13 cellular contexts compared by ENCODE assay signal in the genomic region with DNA sequence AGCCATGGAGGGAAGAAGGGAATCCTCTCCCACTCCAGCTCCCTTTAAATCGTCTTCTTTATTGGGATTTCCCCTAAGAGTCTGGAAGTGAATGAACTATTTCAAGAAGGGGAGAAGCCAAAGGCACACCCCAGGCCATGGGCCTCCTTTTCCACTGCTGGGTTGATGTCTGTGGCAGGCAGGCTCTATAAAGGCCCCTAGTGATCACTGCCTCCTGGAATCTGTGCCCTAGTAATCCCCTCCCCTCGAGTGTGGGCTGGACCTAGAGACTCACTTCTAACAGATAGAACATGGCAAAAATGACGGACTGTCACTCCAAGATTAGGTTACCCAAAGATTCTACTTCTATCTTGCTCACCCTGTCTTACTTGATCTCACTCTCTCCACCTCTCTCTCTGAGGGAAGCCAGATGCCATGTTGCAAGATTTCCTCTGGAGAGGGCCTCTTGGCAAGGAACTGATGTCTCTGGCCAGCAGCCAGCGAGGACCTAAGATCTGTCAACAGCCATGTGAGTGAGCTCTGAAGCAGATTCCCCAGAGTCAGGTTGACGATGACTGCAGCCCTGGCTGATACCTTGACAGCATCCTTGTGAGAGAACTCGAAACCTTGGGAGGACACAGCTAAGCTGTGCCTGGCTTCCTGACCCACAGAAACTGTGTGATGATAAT.
A peak's percentile ranks its signal among the peaks of the same experiment; 100 is the strongest.
DNase-seq lines count a peak whose midpoint lies in the region; ATAC-seq, FAIRE-seq and TF ChIP-seq lines count a peak whose summit lies in the region.
"Had no signal": no experiment of that assay in that cellular context is flagged by ENCODE, and none has a peak within 500 bp of the region (broad histone marks: within the 10 kb centered on the region; RNA-seq: fewer than 3 reads in every experiment).

No MANE protein-coding gene starts in this region.

- peaks cover 10% of the 10 kb centered on the region for H3K4me1 ChIP-seq in A673 (ENCODE audit: insufficient read depth, low read length, poor library complexity, severe bottlenecking)
- H3K4me1 ChIP-seq: spleen had no signal

- peaks cover 4% of the 10 kb centered on the region for H3K9me3 Mint-ChIP-seq in mesothelial cell of epicardium
- no peaks in the 10 kb centered on the region for H3K9me3 Mint-ChIP-seq in activated CD4-positive, alpha-beta T cell treated with anti-CD3 and anti-CD28 coated beads for 36 hours (ENCODE audit: low read depth)
- H3K9me3 Mint-ChIP-seq in Calu3 (ENCODE audit: low read depth, unreplicated experiment): no peaks in the 10 kb centered on the region

- POLR2A ChIA-PET in A673 (lab: Charles Lee; ENCODE audit: low non-redundant PET): no interaction called here
- POLR2A ChIA-PET in activated CD4-positive, alpha-beta T cell treated with anti-CD3 and anti-CD28 coated beads for 36 hours (lab: Charles Lee): no interaction called here

- no peaks in the 10 kb centered on the region for H3K27me3 ChIP-seq in A673 (replicated peaks; ENCODE audit: insufficient read depth, low read depth, low read length, poor library complexity)
- H3K27me3 ChIP-seq: spleen had no signal

- no peak overlapping the region for H3K4me3 ChIP-seq in A673 (ENCODE audit: low read depth, low read length, poor library complexity, severe bottlenecking)
- H3K4me3 ChIP-seq: spleen had no signal

- peak; percentile 85 for DNase-seq in A673 (ENCODE audit: low spot score)
- DNase-seq in NCI-H1105 treated with DMSO at 0.1 percent for 48 hours (lab: John Stamatoyannopoulos, UW): peak; percentile 73
- DNase-seq in dermis blood vessel endothelial cell: peak; percentile 20
- peak; percentile 41 to 70 for DNase-seq in mesothelial cell of epicardium (ENCODE audit: low spot score in 2 of 2, unreplicated experiment in 2 of 2)
- DNase-seq in HTR-8/SVneo (ENCODE audit: insufficient read length, low spot score): no peak
- DNase-seq in activated CD4-positive, alpha-beta T cell treated with anti-CD3 and anti-CD28 coated beads for 36 hours: no peak
- DNase-seq in Calu3: no peak
- DNase-seq: activated CD4-positive, alpha-beta T cell treated with anti-CD3 and anti-CD28 coated beads, Interleukin-2, amount 50 U/mL, for 48 hours; NCI-H1436; SHP77 treated with DMSO at 0.1 percent for 48 hours; spleen had no signal

- no peaks in the 10 kb centered on the region for H3K36me3 ChIP-seq in A673 (ENCODE audit: insufficient read depth, low read length, poor library complexity, severe bottlenecking)
- H3K36me3 ChIP-seq: spleen had no signal

- TF ChIP-seq CTCF in A673 (conservative IDR thresholded peaks at IDR 0.05; ENCODE audit: low read depth, low read length): no peak
- TF ChIP-seq CTCF in mesothelial cell of epicardium (IDR thresholded peaks at IDR 0.05; ENCODE audit: unreplicated experiment): no peak
- TF ChIP-seq CTCF in Calu3 (IDR thresholded peaks at IDR 0.05; ENCODE audit: unreplicated experiment): no peak

- CTCF ChIA-PET in A673 (lab: Charles Lee) (no interaction called here), Calu3 (lab: Charles Lee) (no interaction called here)
- CTCF ChIA-PET in activated CD4-positive, alpha-beta T cell treated with anti-CD3 and anti-CD28 coated beads for 36 hours (lab: Charles Lee): no interaction called here

- intact Hi-C loops in A673 (cut with micrococcal nuclease; ENCODE audit: unreplicated experiment) (no loop called here), Calu3 (cut with micrococcal nuclease; ENCODE audit: unreplicated experiment) (no loop called here)
- intact Hi-C loops in activated CD4-positive, alpha-beta T cell treated with anti-CD3 and anti-CD28 coated beads for 36 hours (cut with DNase I, micrococcal nuclease): no loop called here

- ATAC-seq in GM18858 (IDR thresholded peaks at IDR 0.05; ENCODE audit: unreplicated experiment): no peak
- no peak for ATAC-seq in activated CD4-positive, alpha-beta T cell treated with anti-CD3 and anti-CD28 coated beads for 36 hours
- ATAC-seq: HCT116 had no signal

- H3K4me3 Mint-ChIP-seq in mesothelial cell of epicardium (no peak overlapping the region), Calu3 (ENCODE audit: low read depth, unreplicated experiment) (no peak overlapping the region)
- no peak overlapping the region for H3K4me3 Mint-ChIP-seq in activated CD4-positive, alpha-beta T cell treated with anti-CD3 and anti-CD28 coated beads for 36 hours

- H3K27ac ChIP-seq in A673 (ENCODE audit: low read depth, low read length, poor library complexity, severe bottlenecking): no peak overlapping the region
- H3K27ac ChIP-seq: spleen had no signal

- H3K36me3 Mint-ChIP-seq in mesothelial cell of epicardium (no peaks in the 10 kb centered on the region), Calu3 (ENCODE audit: insufficient read depth, unreplicated experiment) (no peaks in the 10 kb centered on the region)
- no peaks in the 10 kb centered on the region for H3K36me3 Mint-ChIP-seq in activated CD4-positive, alpha-beta T cell treated with anti-CD3 and anti-CD28 coated beads for 36 hours (ENCODE audit: low read depth)

- BruUV-seq in A673 (replicated peaks; lab: Mats Ljungman, UMichigan) (no TSS peak), Calu3 (replicated peaks; lab: Mats Ljungman, UMichigan) (no TSS peak)

- H3K27me3 Mint-ChIP-seq in mesothelial cell of epicardium (ENCODE audit: low read depth) (peaks cover 2% of the 10 kb centered on the region), Calu3 (ENCODE audit: unreplicated experiment) (no peaks in the 10 kb centered on the region)
- no peaks in the 10 kb centered on the region for H3K27me3 Mint-ChIP-seq in activated CD4-positive, alpha-beta T cell treated with anti-CD3 and anti-CD28 coated beads for 36 hours

- H3K27ac Mint-ChIP-seq in mesothelial cell of epicardium (peak overlapping the region; percentile 83), Calu3 (ENCODE audit: unreplicated experiment) (no peak overlapping the region)
- H3K27ac Mint-ChIP-seq in activated CD4-positive, alpha-beta T cell treated with anti-CD3 and anti-CD28 coated beads for 36 hours: no peak overlapping the region

- H3K4me1 Mint-ChIP-seq in mesothelial cell of epicardium: peaks cover 23% of the 10 kb centered on the region
- no peaks in the 10 kb centered on the region for H3K4me1 Mint-ChIP-seq in activated CD4-positive, alpha-beta T cell treated with anti-CD3 and anti-CD28 coated beads for 36 hours
- H3K4me1 Mint-ChIP-seq in Calu3 (ENCODE audit: low read depth, unreplicated experiment): peaks cover 7% of the 10 kb centered on the region

- no peak for FAIRE-seq in HTR-8/SVneo (lab: Jason Lieb, UNC)

- H3K9me3 ChIP-seq in A673 (ENCODE audit: low read depth, low read length, poor library complexity, severe bottlenecking): no peaks in the 10 kb centered on the region

Comparison
In these comparisons a context has a peak if more than half of its experiments do, and no peak if none do; other contexts are left out.
1. DNase-seq: peak in A673 (single experiment), NCI-H1105 treated with DMSO at 0.1 percent for 48 hours (single experiment), dermis blood vessel endothelial cell (single experiment) and mesothelial cell of epicardium (2 of 2); none in HTR-8/SVneo (single experiment), activated CD4-positive, alpha-beta T cell treated with anti-CD3 and anti-CD28 coated beads for 36 hours (single experiment) and Calu3 (single experiment).